Comparison of ENCODE assay signal across 19 cellular contexts in genomic region chr18:54020346-54020745, GRCh38.
DNase-seq lines count a peak whose midpoint lies in the region; ATAC-seq and TF ChIP-seq lines count a peak whose summit lies in the region.
"Had no signal": no experiment of that assay in that cellular context is flagged by ENCODE, and none has a peak within 500 bp of the region (broad histone marks: within the 10 kb centered on the region; RNA-seq: fewer than 3 reads in every experiment).

No MANE protein-coding gene starts in this region.

- CTCF ChIA-PET in AG04449 (lab: Yijun Ruan, JAX): interaction anchor here (1.0 to 1.8 kb wide), 3 partner anchors 100 to 321 kb away, joined by 3 to 8 read pairs (median 5); no protein-coding TSS in a partner anchor
- CTCF ChIA-PET in activated CD4-positive, alpha-beta T cell treated with anti-CD3 and anti-CD28 coated beads for 36 hours (lab: Charles Lee): no interaction called here

- H3K36me3 ChIP-seq in MM.1S (replicated peaks; ENCODE audit: insufficient read depth, low read length): no peaks in the 10 kb centered on the region
- H3K36me3 ChIP-seq: BLaER1, Peyer's patch had no signal

- 0 out of 2 replicates have a peak overlapping the region, but pooled peaks have one; percentile 27 for H3K4me2 ChIP-seq in MM.1S (ENCODE audit: low read depth, low read length)
- H3K4me2 ChIP-seq: BLaER1 had no signal

- H2AFZ ChIP-seq in MM.1S (ENCODE audit: low read length): no peak overlapping the region

- POLR2A ChIA-PET in AG04449 (lab: Yijun Ruan, JAX): no interaction called here
- POLR2A ChIA-PET in activated CD4-positive, alpha-beta T cell treated with anti-CD3 and anti-CD28 coated beads for 36 hours (lab: Charles Lee): no interaction called here

- no peaks in the 10 kb centered on the region for H3K9me2 ChIP-seq in MM.1S (replicated peaks; ENCODE audit: insufficient read depth, low read length)

- H3K9me3 ChIP-seq in MM.1S (replicated peaks; ENCODE audit: insufficient read depth, low read length): no peaks in the 10 kb centered on the region
- H3K9me3 ChIP-seq: BLaER1, Peyer's patch had no signal

- ATAC-seq in activated T-helper 17 cell treated with anti-CD3 and anti-CD28 coated beads, Interleukin-2, amount 50 U/mL, for 72 hours (replicated peaks): no peak
- no peak for ATAC-seq in activated CD4-positive, alpha-beta T cell treated with anti-CD3 and anti-CD28 coated beads for 36 hours

- H3K27me3 Mint-ChIP-seq in chondrocyte (ENCODE audit: low read depth): peaks cover 2% of the 10 kb centered on the region
- no peaks in the 10 kb centered on the region for H3K27me3 Mint-ChIP-seq in activated T-helper 17 cell treated with anti-CD3 and anti-CD28 coated beads, Interleukin-2, amount 50 U/mL, for 72 hours
- peaks cover 4% of the 10 kb centered on the region for H3K27me3 Mint-ChIP-seq in activated CD4-positive, alpha-beta T cell treated with anti-CD3 and anti-CD28 coated beads for 36 hours

- peaks cover 8% of the 10 kb centered on the region for H3K4me1 ChIP-seq in MM.1S (ENCODE audit: low read length)
- H3K4me1 ChIP-seq: Peyer's patch had no signal

- no peak overlapping the region for H3K4me3 Mint-ChIP-seq in chondrocyte (ENCODE audit: unreplicated experiment)
- no peak overlapping the region for H3K4me3 Mint-ChIP-seq in activated T-helper 17 cell treated with anti-CD3 and anti-CD28 coated beads, Interleukin-2, amount 50 U/mL, for 72 hours
- H3K4me3 Mint-ChIP-seq in activated CD4-positive, alpha-beta T cell treated with anti-CD3 and anti-CD28 coated beads for 36 hours: no peak overlapping the region
- H3K4me3 Mint-ChIP-seq: CD4-positive, alpha-beta memory T cell; H9 had no signal

- H3K4me3 ChIP-seq in AG04449 (ENCODE audit: low read depth, low read length): no peak overlapping the region
- H3K4me3 ChIP-seq in MM.1S (ENCODE audit: low read length): no peak overlapping the region
- no peak overlapping the region for H3K4me3 ChIP-seq in fibroblast of the aortic adventitia (ENCODE audit: low read depth, low read length)
- H3K4me3 ChIP-seq: BLaER1, Peyer's patch had no signal

- no peaks in the 10 kb centered on the region for H3K36me3 Mint-ChIP-seq in chondrocyte (ENCODE audit: low read depth)
- H3K36me3 Mint-ChIP-seq in activated T-helper 17 cell treated with anti-CD3 and anti-CD28 coated beads, Interleukin-2, amount 50 U/mL, for 72 hours (ENCODE audit: low read depth): no peaks in the 10 kb centered on the region
- no peaks in the 10 kb centered on the region for H3K36me3 Mint-ChIP-seq in activated CD4-positive, alpha-beta T cell treated with anti-CD3 and anti-CD28 coated beads for 36 hours (ENCODE audit: low read depth)
- H3K36me3 Mint-ChIP-seq: CD4-positive, alpha-beta memory T cell had no signal

- H3K9ac ChIP-seq in MM.1S (ENCODE audit: low read length): no peak overlapping the region
- H3K9ac ChIP-seq: BLaER1 had no signal

- H3K27ac Mint-ChIP-seq in chondrocyte (ENCODE audit: unreplicated experiment): no peak overlapping the region
- H3K27ac Mint-ChIP-seq in activated T-helper 17 cell treated with anti-CD3 and anti-CD28 coated beads, Interleukin-2, amount 50 U/mL, for 72 hours: no peak overlapping the region
- H3K27ac Mint-ChIP-seq in activated CD4-positive, alpha-beta T cell treated with anti-CD3 and anti-CD28 coated beads for 36 hours: no peak overlapping the region
- H3K27ac Mint-ChIP-seq: CD4-positive, alpha-beta memory T cell; H9 had no signal

- H3K79me2 ChIP-seq in MM.1S (ENCODE audit: low read length): no peaks in the 10 kb centered on the region

- no peak overlapping the region for H3K27ac ChIP-seq in MM.1S (ENCODE audit: low read length)
- H3K27ac ChIP-seq: BLaER1, Peyer's patch had no signal

- intact Hi-C loops in activated CD4-positive, alpha-beta T cell treated with anti-CD3 and anti-CD28 coated beads for 36 hours (cut with DNase I, micrococcal nuclease): no loop called here

- H3K4me1 Mint-ChIP-seq in chondrocyte (ENCODE audit: low read depth): peaks cover 5% of the 10 kb centered on the region
- H3K4me1 Mint-ChIP-seq in activated T-helper 17 cell treated with anti-CD3 and anti-CD28 coated beads, Interleukin-2, amount 50 U/mL, for 72 hours: no peaks in the 10 kb centered on the region
- H3K4me1 Mint-ChIP-seq in activated CD4-positive, alpha-beta T cell treated with anti-CD3 and anti-CD28 coated beads for 36 hours: peaks cover 4% of the 10 kb centered on the region

- H3K9me3 Mint-ChIP-seq in chondrocyte (ENCODE audit: low read depth): no peaks in the 10 kb centered on the region
- no peaks in the 10 kb centered on the region for H3K9me3 Mint-ChIP-seq in activated T-helper 17 cell treated with anti-CD3 and anti-CD28 coated beads, Interleukin-2, amount 50 U/mL, for 72 hours
- H3K9me3 Mint-ChIP-seq in activated CD4-positive, alpha-beta T cell treated with anti-CD3 and anti-CD28 coated beads for 36 hours (ENCODE audit: low read depth): no peaks in the 10 kb centered on the region
- H3K9me3 Mint-ChIP-seq: CD4-positive, alpha-beta memory T cell; H9 had no signal

- H3F3A ChIP-seq in MM.1S (ENCODE audit: insufficient read depth, low read length): no peaks in the 10 kb centered on the region

- H4K20me1 ChIP-seq in MM.1S (ENCODE audit: insufficient read depth, low read length): no peaks in the 10 kb centered on the region
- H4K20me1 ChIP-seq: BLaER1 had no signal

- peak; percentile 45 for DNase-seq in AG04449 (ENCODE audit: low read depth, low spot score)
- no peak for DNase-seq in MM.1S
- no peak for DNase-seq in chondrocyte (ENCODE audit: low spot score)
- DNase-seq in fibroblast of the aortic adventitia (ENCODE audit: low read depth): peak; percentile 1
- DNase-seq in activated CD4-positive, alpha-beta T cell treated with anti-CD3 and anti-CD28 coated beads for 36 hours: no peak
- no peak for DNase-seq in putamen (ENCODE audit: low spot score)
- no peak for DNase-seq in SW480 (ENCODE audit: low spot score)
- DNase-seq: 8988T; CD4-positive, alpha-beta memory T cell; DMS53; H9; Kasumi-1; NCI-H1694 treated with DMSO at 0.1 percent for 48 hours; NCI-H510A; NCI-H748 treated with DMSO at 0.1 percent for 48 hours; NK-92 treated with Interleukin-12 subunit alpha and Interleukin-12 subunit beta, amount 100 ng/mL, for 24 hours; Peyer's patch had no signal

- TF ChIP-seq CTCF in AG04449 (IDR thresholded peaks at IDR 0.05; ENCODE audit: insufficient read depth, low read length, missing control alignments) (no peak), MM.1S (IDR thresholded peaks at IDR 0.05; ENCODE audit: low read length) (no peak), chondrocyte (IDR thresholded peaks at IDR 0.05) (peak; percentile 40), fibroblast of the aortic adventitia (IDR thresholded peaks at IDR 0.05; ENCODE audit: insufficient read depth, low read length) (no peak)

- H3K27me3 ChIP-seq in MM.1S (replicated peaks; ENCODE audit: insufficient read depth, low read length): no peaks in the 10 kb centered on the region
- H3K27me3 ChIP-seq: BLaER1, Peyer's patch had no signal

Comparison
In these comparisons a context has a peak if more than half of its experiments do, and no peak if none do; other contexts are left out.
1. DNase-seq: peak in AG04449 (single experiment) and fibroblast of the aortic adventitia (single experiment); none in MM.1S (single experiment), chondrocyte (single experiment), activated CD4-positive, alpha-beta T cell treated with anti-CD3 and anti-CD28 coated beads for 36 hours (single experiment), putamen (single experiment) and SW480 (single experiment).